In genomic region chr19:1636325-1637236, GRCh38 we compare ENCODE assay signal across 17 cellular contexts. TPM values are rescaled to one million over a fixed set of nuclear protein-coding genes. Genes with fewer than 3 reads are reported as not detected.
DNase-seq lines count a peak whose midpoint lies in the region; ATAC-seq, FAIRE-seq and TF ChIP-seq lines count a peak whose summit lies in the region.
"Had no signal": no experiment of that assay in that cellular context is flagged by ENCODE, and none has a peak within 500 bp of the region (broad histone marks: within the 10 kb centered on the region; RNA-seq: fewer than 3 reads in every experiment).

No MANE protein-coding gene starts in this region.

- no peak overlapping the region for H3K4me3 ChIP-seq in HEK293 (ENCODE audit: low read depth, low read length)
- no peak overlapping the region for H3K4me3 ChIP-seq in K562
- no peak overlapping the region for H3K4me3 ChIP-seq in vagina
- H3K4me3 ChIP-seq: GM23248 had no signal

- intact Hi-C loops in K562 (cut with micrococcal nuclease) (no loop called here), vagina (cut with DNase I) (no loop called here)

- H3K4me1 Mint-ChIP-seq in T-helper 17 cell, result peaks cover 2% of the 10 kb centered on the region
- peaks cover 10 to 29% of the 10 kb centered on the region in 2 donors for H3K4me1 Mint-ChIP-seq in stimulated activated naive B cell treated with anti-CD40 and anti-IgM and Interleukin-4, amounts not matched to agents 10 μg/mL and 1 μg/mL and 100 μg/mL, for 72 hours

- no peak overlapping the region for H3K4me3 Mint-ChIP-seq in T-helper 17 cell
- no peak overlapping the region for H3K4me3 Mint-ChIP-seq in stimulated activated naive B cell treated with anti-CD40 and anti-IgM and Interleukin-4, amounts not matched to agents 10 μg/mL and 1 μg/mL and 100 μg/mL, for 72 hours
- H3K4me3 Mint-ChIP-seq: CD4-positive, alpha-beta memory T cell had no signal

- H2AFZ ChIP-seq in K562 (ENCODE audit: low read depth, low read length), result no peak overlapping the region
- H2AFZ ChIP-seq: GM23248 had no signal

- no peak for TF ChIP-seq CTCF in HEK293 (tag by site-specific recombination; IDR thresholded peaks at IDR 0.05)
- no peak for TF ChIP-seq CTCF in K562 (IDR thresholded peaks at IDR 0.05 in 2 of 3, conservative IDR thresholded peaks at IDR 0.05 in 1 of 3; ENCODE audit: insufficient read depth in 2 of 3, low read depth in 1 of 3, low read length in 3 of 3)
- no peak for TF ChIP-seq CTCF in vagina (IDR thresholded peaks at IDR 0.05)

- H3K79me2 ChIP-seq in K562 (ENCODE audit: control insufficient read depth, insufficient read depth, low read length), result peaks cover 78% of the 10 kb centered on the region

- 97% methylated on average over 31 of the region's 34 CpGs for WGBS in K562 (ENCODE audit: insufficient coverage, low coverage, missing lambda C conversion rate)

- ATAC-seq in T-helper 17 cell, result no peak
- no peak for ATAC-seq in K562
- no peak for ATAC-seq in stimulated activated naive B cell treated with anti-CD40 and anti-IgM and Interleukin-4, amounts not matched to agents 10 μg/mL and 1 μg/mL and 100 μg/mL, for 72 hours (replicated peaks)

- no peaks in the 10 kb centered on the region for H3K4me1 ChIP-seq in HEK293 (ENCODE audit: control insufficient read depth, insufficient read depth, low read length)
- peaks cover 19 to 41% of the 10 kb centered on the region in 2 experiments for H3K4me1 ChIP-seq in K562 (replicated peaks in 1 of 2; ENCODE audit: control insufficient read depth in 2 of 2, insufficient read depth in 2 of 2, low read length in 2 of 2)
- no peaks in the 10 kb centered on the region for H3K4me1 ChIP-seq in vagina

- peaks cover 25 to 65% of the 10 kb centered on the region in 2 experiments; a peak in 2 of 3 replicates for H3K36me3 ChIP-seq in HEK293 (ENCODE audit: control insufficient read depth in 2 of 2, insufficient read depth in 1 of 2, low read length in 2 of 2)
- H3K36me3 ChIP-seq in K562 (ENCODE audit: control insufficient read depth, insufficient read depth, low read length), result peaks cover 93% of the 10 kb centered on the region
- H3K36me3 ChIP-seq in vagina, result peaks cover 0 to 18% of the 10 kb centered on the region in 2 donors

- no peak overlapping the region for H3K9ac ChIP-seq in K562 (ENCODE audit: insufficient read depth in 1 of 2, low read depth in 2 of 2, low read length in 2 of 2)
- H3K9ac ChIP-seq: GM23248 had no signal

- H3K9me1 ChIP-seq in K562 (ENCODE audit: control insufficient read depth, insufficient read depth, low read length), result peaks cover 5% of the 10 kb centered on the region

- no peaks in the 10 kb centered on the region for H4K20me1 ChIP-seq in K562 (replicated peaks; ENCODE audit: control insufficient read depth, insufficient read depth, low read length)

- CTCF ChIA-PET in HEK293 (lab: Yijun Ruan, JAX), result interaction anchor here (0.7 kb wide), 1 partner anchor 16 kb away, joined by 5 read pairs; no protein-coding TSS in a partner anchor
- CTCF ChIA-PET in K562 (lab: Yijun Ruan, JAX; ENCODE audit: low intra/inter-chr PET ratio), result no interaction called here

- H3K9me3 ChIP-seq in HEK293 (ENCODE audit: control insufficient read depth, insufficient read depth, low read depth, low read length) (no peaks in the 10 kb centered on the region), T-helper 17 cell (ENCODE audit: control insufficient read depth, low read length, poor library complexity, severe bottlenecking) (no peaks in the 10 kb centered on the region), K562 (replicated peaks; ENCODE audit: control insufficient read depth, insufficient read depth, low read depth, low read length) (no peaks in the 10 kb centered on the region; the same call in 1 of the 2 replicates), vagina (no peaks in the 10 kb centered on the region)

- no peaks in the 10 kb centered on the region for H3K27me3 ChIP-seq in K562 (ENCODE audit: control insufficient read depth in 2 of 2, insufficient read depth in 2 of 2, low read length in 2 of 2)
- no peaks in the 10 kb centered on the region for H3K27me3 ChIP-seq in vagina

- no peak for DNase-seq in T-helper 17 cell
- no peak for DNase-seq in K562 (ENCODE audit: extremely low read depth in 1 of 4, low spot score in 3 of 4)
- DNase-seq in stimulated activated naive B cell treated with anti-CD40 and anti-IgM and Interleukin-4, amounts not matched to agents 10 μg/mL and 1 μg/mL and 100 μg/mL, for 72 hours, result no peak
- no peak for DNase-seq in GDM1 (lab: John Stamatoyannopoulos, UW)
- DNase-seq in vagina (ENCODE audit: extremely low spot score in 2 of 2), result no peak
- DNase-seq: C1 segment of cervical spinal cord, Calu3, COR-L47, DMS53, DMS79 treated with DMSO at 0.1 percent for 48 hours, GM23248, H7, HCEC 1CT had no signal

- no TSS peak for BruUV-seq in K562 (replicated peaks; lab: Mats Ljungman, UMichigan)

- H3K27ac ChIP-seq in HEK293 (ENCODE audit: extremely low read depth, low read depth, low read length), result no peak overlapping the region
- H3K27ac ChIP-seq in K562 (ENCODE audit: extremely low read depth, low read depth, low read length), result no peak overlapping the region
- H3K27ac ChIP-seq in vagina, result no peak overlapping the region
- H3K27ac ChIP-seq: GM23248 had no signal

- peaks cover 3% of the 10 kb centered on the region for H3K36me3 Mint-ChIP-seq in T-helper 17 cell (ENCODE audit: low read depth)
- H3K36me3 Mint-ChIP-seq in stimulated activated naive B cell treated with anti-CD40 and anti-IgM and Interleukin-4, amounts not matched to agents 10 μg/mL and 1 μg/mL and 100 μg/mL, for 72 hours, result peaks cover 53 to 58% of the 10 kb centered on the region in 2 donors

- POLR2A ChIA-PET in HEK293 (lab: Yijun Ruan, JAX), result no interaction called here
- POLR2A ChIA-PET in K562 (lab: Yijun Ruan, JAX), result no interaction called here

- in situ Hi-C loops in K562 (cut with MboI), result no loop called here

- no peaks in the 10 kb centered on the region for H3K9me3 Mint-ChIP-seq in stimulated activated naive B cell treated with anti-CD40 and anti-IgM and Interleukin-4, amounts not matched to agents 10 μg/mL and 1 μg/mL and 100 μg/mL, for 72 hours
- H3K9me3 Mint-ChIP-seq: CD4-positive, alpha-beta memory T cell had no signal

- no peak for TF ChIP-seq RAD21 in K562 (CRISPR knock-in tag; conservative IDR thresholded peaks at IDR 0.05 in 1 of 2, IDR thresholded peaks at IDR 0.05 in 1 of 2)

- H3K27me3 Mint-ChIP-seq in T-helper 17 cell, result no peaks in the 10 kb centered on the region
- no peaks in the 10 kb centered on the region for H3K27me3 Mint-ChIP-seq in stimulated activated naive B cell treated with anti-CD40 and anti-IgM and Interleukin-4, amounts not matched to agents 10 μg/mL and 1 μg/mL and 100 μg/mL, for 72 hours
- H3K27me3 Mint-ChIP-seq: CD4-positive, alpha-beta memory T cell had no signal

- H3K4me2 ChIP-seq in K562 (ENCODE audit: insufficient read depth, low read length), result no peak overlapping the region

- peak overlapping the region; percentile 51 for H3K27ac Mint-ChIP-seq in T-helper 17 cell
- peak overlapping the region; percentile 51 for H3K27ac Mint-ChIP-seq in stimulated activated naive B cell treated with anti-CD40 and anti-IgM and Interleukin-4, amounts not matched to agents 10 μg/mL and 1 μg/mL and 100 μg/mL, for 72 hours
- H3K27ac Mint-ChIP-seq: CD4-positive, alpha-beta memory T cell had no signal

- FAIRE-seq in K562 (lab: Jason Lieb, UNC), result no peak
- FAIRE-seq: GM19239, H1 had no signal

- TF ChIP-seq POLR2A in K562 (conservative IDR thresholded peaks at IDR 0.05) (no peak), vagina (IDR thresholded peaks at IDR 0.05) (no peak)

- TF ChIP-seq EP300 in K562 (IDR thresholded peaks at IDR 0.05; ENCODE audit: low read length), result no peak

RNA-seq across cellular contexts. Expression of gene TCF3, which starts 15.8 kb away (rescaled TPM):
- total RNA-seq in T-helper 17 cell, result 10 to 100 TPM; 46.9 to 47.4 TPM
- total RNA-seq in K562 (2011; cell fraction: chromatin; rRNA removed; ENCODE audit: low replicate concordance), result 46.3 and 93.5 TPM in 2 replicates
- 72.8 and 74.5 TPM in 2 replicates for total RNA-seq in K562 (2011; cell fraction: nucleolus; rRNA removed)
- total RNA-seq in K562 (2011; cell fraction: nucleoplasm; rRNA removed), result 46.6 and 55.9 TPM in 2 replicates
- 201 and 273 TPM in 2 replicates for total RNA-seq in K562 (2014; rRNA removed)
- total RNA-seq in K562 (2014; rRNA removed; fragmentation: Illumina TruSeq; extraction: Trizol), result 34.6 and 36.1 TPM in 2 replicates
- 84.0 and 96.5 TPM in 2 replicates for total RNA-seq in K562 (2015; rRNA removed; fragmentation: Illumina TruSeq; extraction: Trizol)
- 229 and 259 TPM in 2 replicates for total RNA-seq in K562 (2021)
- polyA plus RNA-seq in K562 (2011; rRNA removed), result 61.7 and 62.0 TPM in 2 replicates
- polyA plus RNA-seq in K562 (2011; cell fraction: cytosol; rRNA removed), result 76.1 and 277 TPM in 2 replicates
- polyA plus RNA-seq in K562 (2011; cell fraction: nucleus; rRNA removed), result 97.7 and 198 TPM in 2 replicates
- 117 and 145 TPM in 2 replicates for polyA plus RNA-seq in K562 (2012)
- polyA plus RNA-seq in K562 (2014; fragmentation: Illumina TruSeq; extraction: Trizol), result 84.9 and 128 TPM in 2 replicates
- 1 to 10 TPM; 5.6 to 5.7 TPM for polyA plus RNA-seq in K562 (2014; fragmentation: Nextera tagmentation; extraction: Ambion mirVana)
- polyA plus RNA-seq in K562 (2014; rRNA removed), result 171 and 173 TPM in 2 replicates
- 17.3 and 29.0 TPM in 2 replicates for polyA minus RNA-seq in K562 (2011; rRNA and poly(A)+ RNA removed)
- 92.9 and 128 TPM in 2 replicates for polyA minus RNA-seq in K562 (2011; cell fraction: cytosol; rRNA and poly(A)+ RNA removed)
- polyA minus RNA-seq in K562 (2011; cell fraction: nucleus; rRNA and poly(A)+ RNA removed), result 30.5 and 31.8 TPM in 2 replicates
- 26.0 TPM for total RNA-seq in vagina

RNA-seq across cellular contexts. Expression of gene UQCR11, which starts 31.3 kb away (rescaled TPM):
- total RNA-seq in T-helper 17 cell (100 to 1,000 TPM; 125 to 128 TPM), K562 (2014; rRNA removed) (203 and 259 TPM in 2 replicates), K562 (2014; rRNA removed; fragmentation: Illumina TruSeq; extraction: Trizol) (62.7 and 65.9 TPM in 2 replicates), K562 (2015; rRNA removed; fragmentation: Illumina TruSeq; extraction: Trizol) (94.2 and 104 TPM in 2 replicates), K562 (2021) (355 and 411 TPM in 2 replicates), vagina (79.8 TPM)
- 49.4 and 136 TPM in 2 replicates for total RNA-seq in K562 (2011; cell fraction: chromatin; rRNA removed; ENCODE audit: low replicate concordance)
- total RNA-seq in K562 (2011; cell fraction: nucleolus; rRNA removed), result 110 and 114 TPM in 2 replicates
- 78.5 and 82.1 TPM in 2 replicates for total RNA-seq in K562 (2011; cell fraction: nucleoplasm; rRNA removed)
- polyA plus RNA-seq in K562 (2011; rRNA removed) (390 and 494 TPM in 2 replicates), K562 (2014; fragmentation: Illumina TruSeq; extraction: Trizol) (57.6 and 122 TPM in 2 replicates), K562 (2014; fragmentation: Nextera tagmentation; extraction: Ambion mirVana) (100 to 1,000 TPM; 225 to 394 TPM), K562 (2014; rRNA removed) (329 and 366 TPM in 2 replicates)
- polyA plus RNA-seq in K562 (2011; cell fraction: cytosol; rRNA removed), result 245 and 412 TPM in 2 replicates
- polyA plus RNA-seq in K562 (2011; cell fraction: nucleus; rRNA removed), result 128 and 175 TPM in 2 replicates
- 203 and 322 TPM in 2 replicates for polyA plus RNA-seq in K562 (2012)
- polyA minus RNA-seq in K562 (2011; rRNA and poly(A)+ RNA removed), result 24.6 and 35.3 TPM in 2 replicates
- 35.2 and 46.2 TPM in 2 replicates for polyA minus RNA-seq in K562 (2011; cell fraction: cytosol; rRNA and poly(A)+ RNA removed)
- polyA minus RNA-seq in K562 (2011; cell fraction: nucleus; rRNA and poly(A)+ RNA removed), result 26.8 and 31.8 TPM in 2 replicates

RNA-seq across cellular contexts. Expression of gene MBD3, which starts 43.9 kb away (rescaled TPM):
- total RNA-seq in T-helper 17 cell, result 10 to 100 TPM; 37.9 to 40.6 TPM
- 89.8 and 204 TPM in 2 replicates for total RNA-seq in K562 (2011; cell fraction: chromatin; rRNA removed; ENCODE audit: low replicate concordance)
- total RNA-seq in K562 (2011; cell fraction: nucleolus; rRNA removed), result 153 TPM in 2 replicates
- 99.7 and 106 TPM in 2 replicates for total RNA-seq in K562 (2011; cell fraction: nucleoplasm; rRNA removed)
- 135 and 157 TPM in 2 replicates for total RNA-seq in K562 (2014; rRNA removed)
- total RNA-seq in K562 (2014; rRNA removed; fragmentation: Illumina TruSeq; extraction: Trizol), result 11.4 and 12.6 TPM in 2 replicates
- 51.9 and 62.9 TPM in 2 replicates for total RNA-seq in K562 (2015; rRNA removed; fragmentation: Illumina TruSeq; extraction: Trizol)
- 114 and 137 TPM in 2 replicates for total RNA-seq in K562 (2021)
- polyA plus RNA-seq in K562 (2011; rRNA removed), result 30.9 and 37.9 TPM in 2 replicates
- 58.0 and 173 TPM in 2 replicates for polyA plus RNA-seq in K562 (2011; cell fraction: cytosol; rRNA removed)
- 66.0 and 127 TPM in 2 replicates for polyA plus RNA-seq in K562 (2011; cell fraction: nucleus; rRNA removed)
- polyA plus RNA-seq in K562 (2012), result 65.7 and 74.0 TPM in 2 replicates
- 7.7 and 39.8 TPM in 2 replicates for polyA plus RNA-seq in K562 (2014; fragmentation: Illumina TruSeq; extraction: Trizol)
- under 1 TPM; 0.24 to 0.52 TPM for polyA plus RNA-seq in K562 (2014; fragmentation: Nextera tagmentation; extraction: Ambion mirVana)
- 94.4 and 103 TPM in 2 replicates for polyA plus RNA-seq in K562 (2014; rRNA removed)
- 35.8 and 69.0 TPM in 2 replicates for polyA minus RNA-seq in K562 (2011; rRNA and poly(A)+ RNA removed)
- polyA minus RNA-seq in K562 (2011; cell fraction: cytosol; rRNA and poly(A)+ RNA removed), result 99.0 and 105 TPM in 2 replicates
- polyA minus RNA-seq in K562 (2011; cell fraction: nucleus; rRNA and poly(A)+ RNA removed), result 27.9 and 29.1 TPM in 2 replicates
- 66.0 TPM for total RNA-seq in vagina

Comparison
In these comparisons a context has a peak if more than half of its experiments do, and no peak if none do; other contexts are left out.
1. Of the 44 proteins assayed by ChIP-seq in both K562 and HEK293: peak only in K562: none; only in HEK293: none; in both: ZNF121; in neither: 43.